In genomic region chr14:65042731-65043372, GRCh38 we compare ENCODE assay signal across 8 cellular contexts. TPM values are rescaled to one million over a fixed set of nuclear protein-coding genes. Genes with fewer than 3 reads are reported as not detected.
DNase-seq lines count a peak whose midpoint lies in the region; ATAC-seq and TF ChIP-seq lines count a peak whose summit lies in the region.
"Had no signal": no experiment of that assay in that cellular context is flagged by ENCODE, and none has a peak within 500 bp of the region (broad histone marks: within the 10 kb centered on the region; RNA-seq: fewer than 3 reads in every experiment).

No MANE protein-coding gene starts in this region.

- DNase-seq in SKM-1 (lab: John Stamatoyannopoulos, UW; ENCODE audit: unreplicated experiment) (peak; percentile 52), uterus (no peak), foreskin melanocyte (no peak), NCI-H2196 treated with DMSO at 0.1 percent for 48 hours (lab: John Stamatoyannopoulos, UW; ENCODE audit: unreplicated experiment) (no peak)
- peak; percentile 44 for DNase-seq in stimulated activated naive B cell treated with anti-CD40 and anti-IgM and Interleukin-4, amounts not matched to agents 10 μg/mL and 1 μg/mL and 100 μg/mL, for 72 hours

- peaks cover 39 to 60% of the 10 kb centered on the region in 2 donors for H3K36me3 Mint-ChIP-seq in stimulated activated naive B cell treated with anti-CD40 and anti-IgM and Interleukin-4, amounts not matched to agents 10 μg/mL and 1 μg/mL and 100 μg/mL, for 72 hours

- no peak overlapping the region for H3K4me3 ChIP-seq in uterus

- no peaks in the 10 kb centered on the region for H3K36me3 ChIP-seq in uterus

- no peak for TF ChIP-seq CTCF in uterus (IDR thresholded peaks at IDR 0.05)

- H3K27me3 ChIP-seq in uterus = no peaks in the 10 kb centered on the region

- no peak overlapping the region for H3K27ac ChIP-seq in uterus
- H3K27ac ChIP-seq: parathyroid adenoma had no signal

- no peaks in the 10 kb centered on the region for H3K27me3 Mint-ChIP-seq in stimulated activated naive B cell treated with anti-CD40 and anti-IgM and Interleukin-4, amounts not matched to agents 10 μg/mL and 1 μg/mL and 100 μg/mL, for 72 hours

- H3K4me1 ChIP-seq in uterus = no peaks in the 10 kb centered on the region

- intact Hi-C loops in uterus (cut with DNase I; ENCODE audit: low total_unique reads) = no loop called here

- ATAC-seq in GM18909 (IDR thresholded peaks at IDR 0.05; ENCODE audit: poor library complexity, unreplicated experiment) (peak; percentile 66), HG02973 (IDR thresholded peaks at IDR 0.05; ENCODE audit: unreplicated experiment) (peak; percentile 87)
- peak; percentile 96 to 97 for ATAC-seq in stimulated activated naive B cell treated with anti-CD40 and anti-IgM and Interleukin-4, amounts not matched to agents 10 μg/mL and 1 μg/mL and 100 μg/mL, for 72 hours (replicated peaks)

- no peak for TF ChIP-seq POLR2A in uterus (IDR thresholded peaks at IDR 0.05)

- peaks cover 10 to 14% of the 10 kb centered on the region in 2 donors for H3K4me1 Mint-ChIP-seq in stimulated activated naive B cell treated with anti-CD40 and anti-IgM and Interleukin-4, amounts not matched to agents 10 μg/mL and 1 μg/mL and 100 μg/mL, for 72 hours

- peak overlapping the region in 1 of 2 donors; percentile 16 for H3K4me3 Mint-ChIP-seq in stimulated activated naive B cell treated with anti-CD40 and anti-IgM and Interleukin-4, amounts not matched to agents 10 μg/mL and 1 μg/mL and 100 μg/mL, for 72 hours

- H3K9me3 Mint-ChIP-seq in stimulated activated naive B cell treated with anti-CD40 and anti-IgM and Interleukin-4, amounts not matched to agents 10 μg/mL and 1 μg/mL and 100 μg/mL, for 72 hours = no peaks in the 10 kb centered on the region

- no peaks in the 10 kb centered on the region for H3K9me3 ChIP-seq in uterus

- peak overlapping the region; percentile 90 for H3K27ac Mint-ChIP-seq in stimulated activated naive B cell treated with anti-CD40 and anti-IgM and Interleukin-4, amounts not matched to agents 10 μg/mL and 1 μg/mL and 100 μg/mL, for 72 hours

RNA-seq across cellular contexts. Expression of gene FNTB, which starts 56.2 kb away (rescaled TPM):
- 10 to 100 TPM in 3 of 4 donors, 1 to 10 TPM in 1; 7.4 to 29.7 (median 20.4) TPM for total RNA-seq in uterus

RNA-seq across cellular contexts. Expression of gene MAX, which starts 59.5 kb away (rescaled TPM):
- 100 to 1,000 TPM in 1 of 4 donors, 10 to 100 TPM in 3; 32.6 to 153 (median 68.4) TPM for total RNA-seq in uterus

Comparison
In these comparisons a context has a peak if more than half of its experiments do, and no peak if none do; other contexts are left out.
1. DNase-seq: peak in SKM-1 (single experiment) and stimulated activated naive B cell treated with anti-CD40 and anti-IgM and Interleukin-4, amounts not matched to agents 10 μg/mL and 1 μg/mL and 100 μg/mL, for 72 hours (single experiment); none in uterus (0 of 2), foreskin melanocyte (single experiment) and NCI-H2196 treated with DMSO at 0.1 percent for 48 hours (single experiment).
2. Peak in every context shown above with its lines, with median percentiles within 50 percentile points of each other: ATAC-seq.